Comparison of ENCODE assay signal across 23 cellular contexts in genomic region chr7:158460665-158461064, GRCh38.
DNase-seq lines count a peak whose midpoint lies in the region; ATAC-seq and TF ChIP-seq lines count a peak whose summit lies in the region.
"Had no signal": no experiment of that assay in that cellular context is flagged by ENCODE, and none has a peak within 500 bp of the region (broad histone marks: within the 10 kb centered on the region; RNA-seq: fewer than 3 reads in every experiment).

No MANE protein-coding gene starts in this region.

- peaks cover 0 to 4% (median 0%) of the 10 kb centered on the region in 8 donors for H3K9me3 ChIP-seq in spleen
- H3K9me3 ChIP-seq in CD8-positive, alpha-beta T cell (ENCODE audit: low read length) = no peaks in the 10 kb centered on the region
- H3K9me3 ChIP-seq in SK-N-SH = no peaks in the 10 kb centered on the region
- H3K9me3 ChIP-seq in gastroesophageal sphincter = no peaks in the 10 kb centered on the region
- H3K9me3 ChIP-seq: A549, BE2C had no signal

- TF ChIP-seq CTCF in spleen (IDR thresholded peaks at IDR 0.05 in 8 of 11, conservative IDR thresholded peaks at IDR 0.05 in 3 of 11) = no peak
- TF ChIP-seq CTCF in CD8-positive, alpha-beta T cell (IDR thresholded peaks at IDR 0.05) = no peak
- no peak for TF ChIP-seq CTCF in SK-N-SH (IDR thresholded peaks at IDR 0.05)
- no peak for TF ChIP-seq CTCF in gastroesophageal sphincter (IDR thresholded peaks at IDR 0.05)

- no peak overlapping the region for H3K4me3 ChIP-seq in spleen
- H3K4me3 ChIP-seq in CD8-positive, alpha-beta T cell (ENCODE audit: low read depth, low read length) = no peak overlapping the region
- no peak overlapping the region for H3K4me3 ChIP-seq in SK-N-SH (ENCODE audit: low read depth in 2 of 2, low read length in 1 of 2)
- H3K4me3 ChIP-seq in gastroesophageal sphincter = no peak overlapping the region
- H3K4me3 ChIP-seq: A549, BLaER1 had no signal

- no peak overlapping the region for H3K9ac ChIP-seq in SK-N-SH
- H3K9ac ChIP-seq: BLaER1 had no signal

- H3K79me2 ChIP-seq in SK-N-SH (ENCODE audit: insufficient read depth) = no peaks in the 10 kb centered on the region

- H3K4me2 ChIP-seq in SK-N-SH = no peak overlapping the region
- H3K4me2 ChIP-seq: A549, BLaER1 had no signal

- H4K20me1 ChIP-seq in SK-N-SH (ENCODE audit: insufficient read depth) = no peaks in the 10 kb centered on the region
- H4K20me1 ChIP-seq: BLaER1 had no signal

- TF ChIP-seq RAD21 in SK-N-SH (IDR thresholded peaks at IDR 0.05; ENCODE audit: low read length) = no peak

- no peak overlapping the region for H3K27ac Mint-ChIP-seq in CD8-positive, alpha-beta T cell
- H3K27ac Mint-ChIP-seq: CD14-positive monocyte; CD4-positive, alpha-beta memory T cell; CD4-positive, CD25-positive, alpha-beta regulatory T cell had no signal

- TF ChIP-seq POLR2A in spleen (IDR thresholded peaks at IDR 0.05) (no peak), gastroesophageal sphincter (IDR thresholded peaks at IDR 0.05) (no peak)

- TF ChIP-seq EP300 in SK-N-SH (IDR thresholded peaks at IDR 0.05; ENCODE audit: borderline replicate concordance in 1 of 2, low read depth in 1 of 2, low read length in 1 of 2) = no peak
- TF ChIP-seq EP300 in gastroesophageal sphincter (IDR thresholded peaks at IDR 0.05) = no peak

- H3K4me1 Mint-ChIP-seq in CD8-positive, alpha-beta T cell (ENCODE audit: low read depth) = no peaks in the 10 kb centered on the region
- H3K4me1 Mint-ChIP-seq: CD14-positive monocyte; CD4-positive, CD25-positive, alpha-beta regulatory T cell had no signal

- no peaks in the 10 kb centered on the region for H3K9me2 ChIP-seq in SK-N-SH

- intact Hi-C loops in spleen (cut with DNase I; ENCODE audit: low total_unique reads) = no loop called here
- intact Hi-C loops in CD8-positive, alpha-beta T cell (cut with DNase I, micrococcal nuclease) = no loop called here

- WGBS in spleen, 5 donors = 85 to 94% (median 89%) methylated on average over 6 of the region's 6 CpGs
- 73% methylated on average over 6 of the region's 6 CpGs for WGBS in SK-N-SH (ENCODE audit: low lambda C conversion rate)
- WGBS in gastroesophageal sphincter (ENCODE audit: low coverage in 1 of 2), 2 donors = 52 to 100% methylated on average over 1 to 4 of the region's 6 CpGs

- H3F3A ChIP-seq in SK-N-SH (replicated peaks; ENCODE audit: insufficient read depth) = no peaks in the 10 kb centered on the region

- H3K36me3 ChIP-seq in spleen = no peaks in the 10 kb centered on the region
- H3K36me3 ChIP-seq in CD8-positive, alpha-beta T cell (ENCODE audit: insufficient read depth, low read length) = no peaks in the 10 kb centered on the region
- H3K36me3 ChIP-seq in SK-N-SH (replicated peaks in 1 of 2; ENCODE audit: control insufficient read depth in 1 of 2, insufficient read depth in 2 of 2, low read length in 1 of 2) = no peaks in the 10 kb centered on the region
- no peaks in the 10 kb centered on the region for H3K36me3 ChIP-seq in gastroesophageal sphincter
- H3K36me3 ChIP-seq: BE2C, BLaER1 had no signal

- H3K27me3 ChIP-seq in spleen (replicated peaks in 1 of 7) (no peaks in the 10 kb centered on the region), SK-N-SH (ENCODE audit: insufficient read depth) (no peaks in the 10 kb centered on the region), gastroesophageal sphincter (no peaks in the 10 kb centered on the region)
- H3K27me3 ChIP-seq in CD8-positive, alpha-beta T cell (ENCODE audit: insufficient read depth, low read length) = no peaks in the 10 kb centered on the region
- H3K27me3 ChIP-seq: BE2C, BLaER1 had no signal

- DNase-seq in Ammon's horn (ENCODE audit: low spot score) = peak; percentile 40
- peak; percentile 56 for DNase-seq in inferior parietal cortex (ENCODE audit: extremely low spot score)
- DNase-seq in putamen (ENCODE audit: low spot score) = peak; percentile 50
- peak; percentile 13 for DNase-seq in spleen
- DNase-seq in DMS114 treated with DMSO at 0.1 percent for 48 hours (lab: John Stamatoyannopoulos, UW; ENCODE audit: unreplicated experiment) = no peak
- DNase-seq in CD8-positive, alpha-beta T cell = no peak
- DNase-seq in SK-N-SH = no peak
- DNase-seq: AML-193; BE2C; C1 segment of cervical spinal cord; Caco-2; Calu3; CD4-positive, alpha-beta memory T cell; CD4-positive, CD25-positive, alpha-beta regulatory T cell; DMS153; DMS53; DMS79; GF-D8 had no signal

- no peaks in the 10 kb centered on the region for H3K36me3 Mint-ChIP-seq in CD8-positive, alpha-beta T cell
- H3K36me3 Mint-ChIP-seq: CD14-positive monocyte; CD4-positive, alpha-beta memory T cell had no signal

- ATAC-seq in CD8-positive, alpha-beta T cell = no peak
- ATAC-seq in gastroesophageal sphincter = no peak
- ATAC-seq: A549 had no signal

- CTCF ChIA-PET in CD8-positive, alpha-beta T cell (lab: Charles Lee) = no interaction called here
- CTCF ChIA-PET in SK-N-SH (lab: Yijun Ruan, JAX) = no interaction called here

- no peak overlapping the region for H3K4me3 Mint-ChIP-seq in CD8-positive, alpha-beta T cell
- H3K4me3 Mint-ChIP-seq: CD14-positive monocyte; CD4-positive, alpha-beta memory T cell; CD4-positive, CD25-positive, alpha-beta regulatory T cell had no signal

- H2AFZ ChIP-seq in SK-N-SH (ENCODE audit: low read depth) = no peak overlapping the region

- peaks cover 14% of the 10 kb centered on the region for H3K9me3 Mint-ChIP-seq in CD8-positive, alpha-beta T cell

- no peaks in the 10 kb centered on the region for H3K27me3 Mint-ChIP-seq in CD8-positive, alpha-beta T cell (ENCODE audit: low read depth)
- H3K27me3 Mint-ChIP-seq: CD4-positive, alpha-beta memory T cell; CD4-positive, CD25-positive, alpha-beta regulatory T cell had no signal

- H3K27ac ChIP-seq in spleen = no peak overlapping the region
- no peak overlapping the region for H3K27ac ChIP-seq in CD8-positive, alpha-beta T cell (ENCODE audit: low read depth, low read length)
- no peak overlapping the region for H3K27ac ChIP-seq in SK-N-SH (ENCODE audit: low read depth in 2 of 2, low read length in 1 of 2)
- no peak overlapping the region for H3K27ac ChIP-seq in gastroesophageal sphincter
- H3K27ac ChIP-seq: 22Rv1, A549, BLaER1 had no signal

- H3K4me1 ChIP-seq in spleen (no peaks in the 10 kb centered on the region), SK-N-SH (ENCODE audit: control insufficient read depth in 1 of 2, insufficient read depth in 2 of 2, low read depth in 1 of 2, low read length in 1 of 2) (no peaks in the 10 kb centered on the region), gastroesophageal sphincter (no peaks in the 10 kb centered on the region)
- H3K4me1 ChIP-seq in CD8-positive, alpha-beta T cell (ENCODE audit: insufficient read depth, low read length) = no peaks in the 10 kb centered on the region
- H3K4me1 ChIP-seq: A549, BE2C, BLaER1, Caco-2 had no signal

- POLR2A ChIA-PET in CD8-positive, alpha-beta T cell (lab: Charles Lee) = no interaction called here
- POLR2A ChIA-PET in SK-N-SH (lab: Yijun Ruan, JAX) = no interaction called here

TF ChIP-seq in SK-N-SH, 30 proteins besides CTCF, POLR2A, EP300 and RAD21:
- TF ChIP-seq RXRA (IDR thresholded peaks at IDR 0.05; ENCODE audit: borderline replicate concordance, low read depth) (no peak), NFIC (IDR thresholded peaks at IDR 0.05; ENCODE audit: borderline replicate concordance) (no peak), FOSL2 (IDR thresholded peaks at IDR 0.05; ENCODE audit: borderline replicate concordance, low read depth) (no peak), FOXM1 (IDR thresholded peaks at IDR 0.05; ENCODE audit: low read depth) (no peak), NRF1 (IDR thresholded peaks at IDR 0.05; ENCODE audit: low read depth, low read length) (no peak), GATA2 (CRISPR knock-in tag; IDR thresholded peaks at IDR 0.05) (no peak), ELF1 (IDR thresholded peaks at IDR 0.05) (no peak), TAF1 (IDR thresholded peaks at IDR 0.05; ENCODE audit: borderline replicate concordance, low read depth, low read length) (no peak)

Comparison
In these comparisons a context has a peak if more than half of its experiments do, and no peak if none do; other contexts are left out.
1. DNase-seq: peak in Ammon's horn (single experiment), inferior parietal cortex (single experiment), putamen (single experiment) and spleen (single experiment); none in DMS114 treated with DMSO at 0.1 percent for 48 hours (single experiment), CD8-positive, alpha-beta T cell (0 of 7) and SK-N-SH (single experiment).